In the genomic region with DNA sequence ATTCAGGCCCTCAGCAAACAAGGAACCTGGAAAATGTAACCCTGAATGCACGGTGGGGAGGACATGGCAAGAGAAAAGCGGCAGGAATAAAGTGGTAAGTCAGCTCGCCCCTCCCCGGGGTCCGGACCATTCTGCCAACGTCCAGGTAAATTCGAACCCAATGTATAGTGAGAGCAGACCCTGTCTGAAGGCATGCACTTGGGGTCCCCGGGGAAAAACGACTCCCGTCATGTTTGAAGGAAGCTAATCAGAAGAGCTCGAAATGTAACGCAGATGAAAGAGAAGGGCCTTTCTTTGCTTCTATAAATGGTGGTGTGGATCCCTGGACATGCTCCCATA, we compare ENCODE assay signal across 14 cellular contexts.
DNase-seq lines count a peak whose midpoint lies in the region; ATAC-seq and TF ChIP-seq lines count a peak whose summit lies in the region.
"Had no signal": no experiment of that assay in that cellular context is flagged by ENCODE, and none has a peak within 500 bp of the region (broad histone marks: within the 10 kb centered on the region; RNA-seq: fewer than 3 reads in every experiment).

No MANE protein-coding gene starts in this region.

- peak overlapping the region; percentile 3 to 48 for H3K9ac ChIP-seq in duodenal mucosa (ENCODE audit: low read depth in 1 of 2, low read length in 2 of 2)
- H3K9ac ChIP-seq in mucosa of stomach (ENCODE audit: low read length) = peak overlapping the region; percentile 57

- ATAC-seq in GM19463 (IDR thresholded peaks at IDR 0.05; ENCODE audit: unreplicated experiment) = no peak
- ATAC-seq: activated CD8-positive, alpha-beta T cell treated with anti-CD3 and anti-CD28 coated beads, Interleukin-2, amount 10 ng/mL, durations not matched to agents 7 days and 5 days had no signal

- TF ChIP-seq POLR2A in NB4 (IDR thresholded peaks at IDR 0.05; ENCODE audit: extremely low read depth, insufficient read length) = no peak

- H3K27ac ChIP-seq in duodenal mucosa (ENCODE audit: low read depth, low read length) (peak overlapping the region; percentile 77), substantia nigra (ENCODE audit: low read depth, low read length, poor library complexity, severe bottlenecking) (peak overlapping the region; percentile 60), tibial artery (no peak overlapping the region)
- H3K27ac ChIP-seq: PC-9, VCaP had no signal

- DNase-seq in NB4 (ENCODE audit: low read depth) (peak; percentile 52), substantia nigra (lab: John Stamatoyannopoulos, UW) (no peak), DMS153 (lab: John Stamatoyannopoulos, UW) (no peak), tibial artery (no peak)
- no peak for DNase-seq in stimulated activated CD4-positive, alpha-beta T cell treated with anti-CD3 and anti-CD28 coated beads, Interleukin-1b, Interleukin-23, amount 100 ng/mL, for 48 hours
- DNase-seq: activated CD8-positive, alpha-beta T cell treated with anti-CD3 and anti-CD28 coated beads, Interleukin-2, amount 10 ng/mL, durations not matched to agents 7 days and 5 days; AML-193; effector CD8-positive, alpha-beta T cell; NCI-H2081 treated with DMSO at 0.1 percent for 48 hours; PC-9 had no signal

- intact Hi-C loops in tibial artery (cut with DNase I; ENCODE audit: low total_unique reads) = no loop called here

- H3K27me3 ChIP-seq in duodenal mucosa (ENCODE audit: control insufficient read depth in 1 of 2, insufficient read depth in 2 of 2, low read length in 2 of 2) = no peaks in the 10 kb centered on the region
- H3K27me3 ChIP-seq in mucosa of stomach (ENCODE audit: control insufficient read depth, insufficient read depth, low read length) = no peaks in the 10 kb centered on the region
- no peaks in the 10 kb centered on the region for H3K27me3 ChIP-seq in tibial artery

- peaks cover 67 to 71% of the 10 kb centered on the region in 2 donors for H3K4me1 ChIP-seq in duodenal mucosa (ENCODE audit: control insufficient read depth in 1 of 2, insufficient read depth in 2 of 2, low read length in 2 of 2)
- peaks cover 77% of the 10 kb centered on the region for H3K4me1 ChIP-seq in mucosa of stomach (ENCODE audit: control insufficient read depth, insufficient read depth, low read length)
- peaks cover 0 to 34% (median 16%) of the 10 kb centered on the region in 4 donors for H3K4me1 ChIP-seq in tibial artery

- H3K4me3 ChIP-seq in NB4 (ENCODE audit: low read depth, low read length) (no peak overlapping the region), duodenal mucosa (ENCODE audit: low read depth in 1 of 2, low read length in 2 of 2) (peak overlapping the region in 1 of 2 donors; percentile 57), mucosa of stomach (ENCODE audit: low read length) (no peak overlapping the region), tibial artery (no peak overlapping the region)
- H3K4me3 ChIP-seq: PC-9 had no signal

- TF ChIP-seq CTCF in NB4 (IDR thresholded peaks at IDR 0.05; ENCODE audit: low read depth, low read length) (no peak), tibial artery (IDR thresholded peaks at IDR 0.05) (no peak)

- peaks cover 0 to 4% of the 10 kb centered on the region in 2 donors for H3K36me3 ChIP-seq in duodenal mucosa (ENCODE audit: control insufficient read depth in 1 of 2, insufficient read depth in 2 of 2, low read length in 2 of 2)
- no peaks in the 10 kb centered on the region for H3K36me3 ChIP-seq in mucosa of stomach (ENCODE audit: control insufficient read depth, insufficient read depth, low read length)
- H3K36me3 ChIP-seq in tibial artery = no peaks in the 10 kb centered on the region

- H3K9me3 ChIP-seq in duodenal mucosa (ENCODE audit: control insufficient read depth in 1 of 2, low read length in 2 of 2) = no peaks in the 10 kb centered on the region
- no peaks in the 10 kb centered on the region for H3K9me3 ChIP-seq in mucosa of stomach (ENCODE audit: control insufficient read depth, low read length)
- no peaks in the 10 kb centered on the region for H3K9me3 ChIP-seq in tibial artery

Comparison
In these comparisons a context has a peak if more than half of its experiments do, and no peak if none do; other contexts are left out.
1. H3K27ac ChIP-seq: peak in duodenal mucosa (single experiment) and substantia nigra (single experiment); none in tibial artery (0 of 2).